In genomic region chr5:143056792-143057579, GRCh38 we compare ENCODE assay signal across 9 cellular contexts.
A peak's percentile ranks its signal among the peaks of the same experiment; 100 is the strongest.
DNase-seq lines count a peak whose midpoint lies in the region; ATAC-seq lines count a peak whose summit lies in the region.
"Had no signal": no experiment of that assay in that cellular context is flagged by ENCODE, and none has a peak within 500 bp of the region (broad histone marks: within the 10 kb centered on the region; RNA-seq: fewer than 3 reads in every experiment).

No MANE protein-coding gene starts in this region.

- H3K27me3 Mint-ChIP-seq in central memory CD8-positive, alpha-beta T cell = no peaks in the 10 kb centered on the region

- H3K27ac ChIP-seq in temporal lobe (ENCODE audit: low read depth, low read length) = peak overlapping the region; percentile 77
- H3K27ac ChIP-seq: body of pancreas had no signal

- peaks cover 32% of the 10 kb centered on the region for H3K4me1 Mint-ChIP-seq in central memory CD8-positive, alpha-beta T cell

- DNase-seq in activated naive CD4-positive, alpha-beta T cell treated with anti-CD3 and anti-CD28 coated beads, Interleukin-2, amount 50 U/mL, for 72 hours (ENCODE audit: low spot score in 2 of 2) = no peak
- no peak for DNase-seq in activated naive CD4-positive, alpha-beta T cell treated with anti-CD3 and anti-CD28 coated beads, Interleukin-2, amount 50 U/mL, for 16 hours
- DNase-seq in central memory CD8-positive, alpha-beta T cell (ENCODE audit: low spot score in 2 of 2) = no peak
- no peak for DNase-seq in stimulated activated CD4-positive, alpha-beta T cell treated with anti-CD3 and anti-CD28 coated beads, Interleukin-4, amount 100 ng/mL, for 1 hour
- DNase-seq in islet precursor cell (no peak), NCI-H748 (lab: John Stamatoyannopoulos, UW; ENCODE audit: unreplicated experiment) (no peak)
- DNase-seq: body of pancreas had no signal

- peaks cover 0 to 8% of the 10 kb centered on the region in 2 donors for H3K9me3 Mint-ChIP-seq in activated naive CD4-positive, alpha-beta T cell treated with anti-CD3 and anti-CD28 coated beads, Interleukin-2, amount 50 U/mL, for 72 hours
- H3K9me3 Mint-ChIP-seq in central memory CD8-positive, alpha-beta T cell = no peaks in the 10 kb centered on the region

- H3K4me3 Mint-ChIP-seq in central memory CD8-positive, alpha-beta T cell = no peak overlapping the region

- peak; percentile 19 to 39 for ATAC-seq in activated naive CD4-positive, alpha-beta T cell treated with anti-CD3 and anti-CD28 coated beads, Interleukin-2, amount 50 U/mL, for 72 hours
- ATAC-seq in HG03045 (IDR thresholded peaks at IDR 0.05; ENCODE audit: unreplicated experiment) = peak; percentile 38
- no peak for ATAC-seq in central memory CD8-positive, alpha-beta T cell (replicated peaks; ENCODE audit: extremely low read depth, poor library complexity, severe bottlenecking)
- ATAC-seq: body of pancreas had no signal

- peaks cover 20 to 27% of the 10 kb centered on the region in 2 donors for H3K36me3 Mint-ChIP-seq in activated naive CD4-positive, alpha-beta T cell treated with anti-CD3 and anti-CD28 coated beads, Interleukin-2, amount 50 U/mL, for 72 hours
- peaks cover 40% of the 10 kb centered on the region for H3K36me3 Mint-ChIP-seq in central memory CD8-positive, alpha-beta T cell (ENCODE audit: insufficient read depth)

- peak overlapping the region; percentile 76 to 99 for H3K27ac Mint-ChIP-seq in activated naive CD4-positive, alpha-beta T cell treated with anti-CD3 and anti-CD28 coated beads, Interleukin-2, amount 50 U/mL, for 72 hours
- H3K27ac Mint-ChIP-seq in central memory CD8-positive, alpha-beta T cell (ENCODE audit: low read depth) = peak overlapping the region; percentile 62
